In genomic region chr16:86472366-86472765, GRCh38 we compare ENCODE assay signal across 33 cellular contexts. TPM values are rescaled to one million over a fixed set of nuclear protein-coding genes. Genes with fewer than 3 reads are reported as not detected.
"Had no signal": no experiment of that assay in that cellular context is flagged by ENCODE, and none has a peak within 500 bp of the region (broad histone marks: within the 10 kb centered on the region; RNA-seq: fewer than 3 reads in every experiment).

No MANE protein-coding gene starts in this region.

- H3K4me2 ChIP-seq: smooth muscle cell had no signal

- DNase-seq: naive B cell; naive thymus-derived CD8-positive, alpha-beta T cell; nephron progenitor cell; occipital lobe; ovary; psoas muscle; right cardiac atrium; spleen; stimulated activated CD4-positive, alpha-beta T cell treated with anti-CD3 and anti-CD28 coated beads, Interleukin-12 subunit alpha, Interleukin-12 subunit beta, amount 100 ng/mL, for 4 hours; stimulated activated CD4-positive, alpha-beta T cell treated with anti-CD3 and anti-CD28 coated beads, Interleukin-1b, Interleukin-23, amount 100 ng/mL, for 48 hours; stimulated activated CD4-positive, alpha-beta T cell treated with anti-CD3 and anti-CD28 coated beads, Interleukin-4, amount 100 ng/mL, for 1 hour; stimulated activated CD4-positive, alpha-beta T cell treated with anti-CD3 and anti-CD28 coated beads, Interleukin-4, amount 100 ng/mL, for 4 hours; stimulated activated CD8-positive, alpha-beta memory T cell treated with anti-CD3 and anti-CD28 coated beads, Interleukin-4, amount 100 ng/mL, for 48 hours; stimulated activated naive CD4-positive, alpha-beta T cell; stimulated activated naive CD8-positive, alpha-beta T cell treated with anti-CD3 and anti-CD28 coated beads, Interleukin-15, amount 100 ng/mL, for 72 hours; stimulated activated naive CD8-positive, alpha-beta T cell treated with anti-CD3 and anti-CD28 coated beads, Interleukin-15, Interleukin-2, amounts not matched to agents 100 U/mL and 50 U/mL, for 24 hours; substantia nigra; thyroid gland; transverse colon; upper lobe of right lung; uterus had no signal

- H3K36me3 ChIP-seq: ovary, spleen, suprapubic skin, thoracic aorta, thyroid gland, transverse colon, upper lobe of right lung, uterus had no signal

- H3K9me3 ChIP-seq: ovary, psoas muscle, suprapubic skin, thyroid gland, transverse colon, upper lobe of right lung, uterus had no signal

- H3K27me3 ChIP-seq: ovary, thyroid gland, transverse colon, upper lobe of right lung had no signal

- H3K4me3 ChIP-seq: ovary, psoas muscle, skin epidermis, smooth muscle cell, spleen, suprapubic skin, thoracic aorta, thyroid gland, transverse colon, upper lobe of right lung, uterus had no signal

- H2AFZ ChIP-seq: parathyroid adenoma had no signal

- H3K4me1 ChIP-seq: parathyroid adenoma, psoas muscle, spleen, thyroid gland, uterus had no signal

- H3K9ac ChIP-seq: parathyroid adenoma had no signal

- H3K27ac ChIP-seq: ovary, parathyroid adenoma, psoas muscle, skin epidermis, spleen, suprapubic skin, thoracic aorta, thyroid gland, transverse colon, upper lobe of right lung, uterus had no signal

- ATAC-seq: naive thymus-derived CD8-positive, alpha-beta T cell; psoas muscle; right cardiac atrium; sciatic nerve; stimulated activated memory B cell treated with anti-CD40 and anti-IgM and Interleukin-4, amounts not matched to agents 10 μg/mL and 1 μg/mL and 100 μg/mL, for 72 hours; stimulated activated naive CD8-positive, alpha-beta T cell treated with anti-CD3 and anti-CD28 coated beads, Interleukin-15, amount 100 ng/mL, for 72 hours; stimulated activated naive CD8-positive, alpha-beta T cell treated with anti-CD3 and anti-CD28 coated beads, Interleukin-15, Interleukin-2, amounts not matched to agents 100 U/mL and 50 U/mL, for 24 hours; upper lobe of right lung had no signal

RNA-seq across cellular contexts. Expression of gene FOXF1, which starts 38.0 kb away (rescaled TPM):
- total RNA-seq: naive thymus-derived CD8-positive, alpha-beta T cell; natural killer cell treated with Interleukin-12 subunit alpha and Interleukin-12 subunit beta and Interleukin-15 and Interleukin-18, amount 100 ng/mL, for 72 hours; neural crest cell; osteoblast; progenitor cell of endocrine pancreas; renal cortical epithelial cell had no signal
- polyA plus RNA-seq: naive thymus-derived CD8-positive, alpha-beta T cell had no signal
